ENCODE assay signal across 8 cellular contexts in genomic region chr12:51083140-51083833, GRCh38. TPM values are rescaled to one million over a fixed set of nuclear protein-coding genes. Genes with fewer than 3 reads are reported as not detected.
DNase-seq lines count a peak whose midpoint lies in the region; ATAC-seq and TF ChIP-seq lines count a peak whose summit lies in the region.

Gene CSRNP2, minus strand, starts transcription at chr12:51083596. Its CDS starts 7,035 bp downstream, at chr12:51076561.

- no peaks in the 10 kb centered on the region for H3K9me3 ChIP-seq in right atrium auricular region
- H3K9me3 ChIP-seq in uterus: no peaks in the 10 kb centered on the region

- H3K36me3 ChIP-seq in right atrium auricular region (no peaks in the 10 kb centered on the region), uterus (no peaks in the 10 kb centered on the region)

- intact Hi-C loops in uterus (cut with DNase I; ENCODE audit: low total_unique reads): no loop called here

- peak; percentile 97 for ATAC-seq in GM18498 (IDR thresholded peaks at IDR 0.05; ENCODE audit: unreplicated experiment)
- peak; percentile 87 for ATAC-seq in HG02938 (IDR thresholded peaks at IDR 0.05; ENCODE audit: unreplicated experiment)

- peaks cover 0 to 20% of the 10 kb centered on the region in 2 donors for H3K4me1 ChIP-seq in right atrium auricular region
- no peaks in the 10 kb centered on the region for H3K4me1 ChIP-seq in uterus

- H3K27ac ChIP-seq in angular gyrus (ENCODE audit: low read depth, low read length) (peak within 1 kb of the TSS; percentile 85), right atrium auricular region (peak within 1 kb of the TSS; percentile 91 to 95), uterus (peak within 1 kb of the TSS; percentile 82 to 90)

- TF ChIP-seq CTCF in right atrium auricular region (IDR thresholded peaks at IDR 0.05) (peak in 1 of 2 donors; percentile 16), uterus (IDR thresholded peaks at IDR 0.05) (peak in 2 of 4 experiments; percentile 29 to 40)

- H3K27me3 ChIP-seq in right atrium auricular region (no peaks in the 10 kb centered on the region), uterus (no peaks in the 10 kb centered on the region)

- TF ChIP-seq POLR2A in uterus (IDR thresholded peaks at IDR 0.05): peak; percentile 99 to 100

- peak within 1 kb of the TSS; percentile 80 to 85 for H3K4me3 ChIP-seq in right atrium auricular region
- H3K4me3 ChIP-seq in uterus: peak within 1 kb of the TSS; percentile 52 to 69

- DNase-seq in NCI-H187 (lab: John Stamatoyannopoulos, UW) (peak; percentile 81 to 96), T-helper 2 cell (peak; percentile 91 to 98 (median 92)), right atrium auricular region (ENCODE audit: low spot score) (peak; percentile 97), pulmonary artery endothelial cell (ENCODE audit: low read depth, low spot score) (peak; percentile 86), uterus (peak; percentile 96 to 97)

RNA-seq across cellular contexts. Expression of gene CSRNP2, which starts in this region (rescaled TPM):
- 10 to 100 TPM; 17.1 to 19.4 TPM for total RNA-seq in right atrium auricular region
- 15.8 and 23.8 TPM in 2 replicates for total RNA-seq in pulmonary artery endothelial cell
- total RNA-seq in uterus: 10 to 100 TPM; 21.5 to 39.7 (median 28.9) TPM

Comparison
In these comparisons a context has a peak if more than half of its experiments do, and no peak if none do; other contexts are left out.
1. Peak in every context shown above with its lines: DNase-seq, ATAC-seq, H3K4me3 ChIP-seq and H3K27ac ChIP-seq.